29 cellular contexts compared by ENCODE assay signal in the genomic region with DNA sequence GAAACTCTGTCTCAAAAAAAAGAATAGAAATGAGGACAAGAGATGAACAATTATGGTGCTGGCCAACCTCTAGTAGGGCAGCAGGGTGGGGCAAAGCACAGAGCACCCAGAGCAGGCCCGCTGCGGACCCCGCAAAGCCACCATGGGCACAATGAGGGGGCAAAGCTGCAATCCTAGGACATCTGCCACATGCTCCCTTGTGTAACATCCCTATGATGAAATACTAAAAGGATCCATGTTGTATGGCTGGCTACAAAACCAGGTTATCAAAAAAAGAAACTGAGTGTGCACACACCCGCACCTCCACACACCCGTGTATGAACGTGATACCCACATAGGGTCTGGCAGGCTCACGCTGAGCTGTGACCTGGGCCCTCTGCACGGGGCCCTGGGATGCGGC. TPM values are rescaled to one million over a fixed set of nuclear protein-coding genes. Genes with fewer than 3 reads are reported as not detected.
"Had no signal": no experiment of that assay in that cellular context is flagged by ENCODE, and none has a peak within 500 bp of the region (broad histone marks: within the 10 kb centered on the region; RNA-seq: fewer than 3 reads in every experiment).

No MANE protein-coding gene starts in this region.

- H3K4me2 ChIP-seq: hepatocyte had no signal

- H3K9me3 Mint-ChIP-seq: activated CD4-positive, alpha-beta T cell treated with anti-CD3 and anti-CD28 coated beads, Interleukin-2, amount 10 ng/mL, durations not matched to agents 24 days and 14 days; activated CD8-positive, alpha-beta T cell treated with anti-CD3 and anti-CD28 coated beads for 36 hours; activated T-cell treated with anti-CD3 and anti-CD28 coated beads, Interleukin-2, amount 50 U/mL, for 4 hours; activated T-helper 17 cell treated with anti-CD3 and anti-CD28 coated beads, Interleukin-2, amount 50 U/mL, for 72 hours; central memory CD8-positive, alpha-beta T cell; dendritic cell treated with granulocyte-macrophage colony-stimulating factor and Interleukin-4, amounts not matched to agents 40 ng/mL and 50 ng/mL, for 4 days; nephron had no signal

- H3K27ac ChIP-seq: breast epithelium, hepatocyte, ovary, suprapubic skin, WERI-Rb-1 had no signal

- H3K27me3 ChIP-seq: breast epithelium, esophagus muscularis mucosa, hepatocyte, ovary, sigmoid colon, suprapubic skin, tibial nerve had no signal

- H3K4me1 ChIP-seq: breast epithelium had no signal

- DNase-seq: activated CD4-positive, alpha-beta T cell treated with anti-CD3 and anti-CD28 coated beads, Interleukin-2, amount 10 ng/mL, durations not matched to agents 24 days and 14 days; activated CD8-positive, alpha-beta T cell treated with anti-CD3 and anti-CD28 coated beads for 36 hours; activated gamma-delta T cell treated with Interleukin-2 at 50 U/mL for 16 hours; activated naive CD4-positive, alpha-beta T cell treated with anti-CD3 and anti-CD28 coated beads, Interleukin-2, amount 50 U/mL, for 16 hours; activated T-cell treated with anti-CD3 and anti-CD28 coated beads, Interleukin-2, amount 50 U/mL, for 4 hours; amniotic stem cell; effector CD4-positive, alpha-beta T cell; glutamatergic neuron; islet precursor cell; left cardiac atrium; mammary epithelial cell; ovary; sigmoid colon; small intestine; stimulated activated naive CD4-positive, alpha-beta T cell; T-helper 17 cell; T1000; WERI-Rb-1 had no signal

- H3K4me3 ChIP-seq: breast epithelium, esophagus muscularis mucosa, hepatocyte, ovary, sigmoid colon, suprapubic skin, tibial nerve had no signal

- H3K4me3 Mint-ChIP-seq: activated CD4-positive, alpha-beta T cell treated with anti-CD3 and anti-CD28 coated beads, Interleukin-2, amount 10 ng/mL, durations not matched to agents 24 days and 14 days; activated CD8-positive, alpha-beta T cell treated with anti-CD3 and anti-CD28 coated beads for 36 hours; activated T-cell treated with anti-CD3 and anti-CD28 coated beads, Interleukin-2, amount 50 U/mL, for 4 hours; activated T-helper 17 cell treated with anti-CD3 and anti-CD28 coated beads, Interleukin-2, amount 50 U/mL, for 72 hours; central memory CD8-positive, alpha-beta T cell; dendritic cell treated with granulocyte-macrophage colony-stimulating factor and Interleukin-4, amounts not matched to agents 40 ng/mL and 50 ng/mL, for 4 days; nephron; T-helper 17 cell had no signal

- H3K36me3 ChIP-seq: ovary had no signal

- H3K9me3 ChIP-seq: breast epithelium, esophagus muscularis mucosa, ovary, sigmoid colon, suprapubic skin, tibial nerve had no signal

- ATAC-seq: activated CD4-positive, CD25-positive, alpha-beta regulatory T cell treated with anti-CD3 and anti-CD28 coated beads, Interleukin-2, amount 50 U/mL, for 24 hours; activated CD8-positive, alpha-beta T cell treated with anti-CD3 and anti-CD28 coated beads for 36 hours; activated T-cell treated with anti-CD3 and anti-CD28 coated beads, Interleukin-2, amount 50 U/mL, for 4 hours; activated T-helper 17 cell treated with anti-CD3 and anti-CD28 coated beads, Interleukin-2, amount 50 U/mL, for 72 hours; left cardiac atrium; T-helper 17 cell had no signal

- H3K27me3 Mint-ChIP-seq: activated CD4-positive, alpha-beta T cell treated with anti-CD3 and anti-CD28 coated beads, Interleukin-2, amount 10 ng/mL, durations not matched to agents 24 days and 14 days; activated CD8-positive, alpha-beta T cell treated with anti-CD3 and anti-CD28 coated beads for 36 hours; activated T-helper 17 cell treated with anti-CD3 and anti-CD28 coated beads, Interleukin-2, amount 50 U/mL, for 72 hours; central memory CD8-positive, alpha-beta T cell; dendritic cell treated with granulocyte-macrophage colony-stimulating factor and Interleukin-4, amounts not matched to agents 40 ng/mL and 50 ng/mL, for 4 days; progenitor cell of endocrine pancreas; T-helper 17 cell had no signal

- H2AFZ ChIP-seq: hepatocyte had no signal

- H3K4me1 Mint-ChIP-seq: activated CD4-positive, alpha-beta T cell treated with anti-CD3 and anti-CD28 coated beads, Interleukin-2, amount 10 ng/mL, durations not matched to agents 24 days and 14 days; activated T-helper 17 cell treated with anti-CD3 and anti-CD28 coated beads, Interleukin-2, amount 50 U/mL, for 72 hours; nephron; T-helper 17 cell had no signal

- H3K27ac Mint-ChIP-seq: activated CD4-positive, alpha-beta T cell treated with anti-CD3 and anti-CD28 coated beads, Interleukin-2, amount 10 ng/mL, durations not matched to agents 24 days and 14 days; activated CD8-positive, alpha-beta T cell treated with anti-CD3 and anti-CD28 coated beads for 36 hours; activated T-helper 17 cell treated with anti-CD3 and anti-CD28 coated beads, Interleukin-2, amount 50 U/mL, for 72 hours; dendritic cell treated with granulocyte-macrophage colony-stimulating factor and Interleukin-4, amounts not matched to agents 40 ng/mL and 50 ng/mL, for 4 days; nephron; progenitor cell of endocrine pancreas; T-helper 17 cell had no signal

RNA-seq across cellular contexts. Expression of a gene that starts 7.4 kb away (rescaled TPM):
- total RNA-seq: esophagus muscularis mucosa had no signal
- polyA plus RNA-seq: hepatocyte, mammary epithelial cell, ovary had no signal
